ENCODE assay signal across 8 cellular contexts in genomic region chr10:89701238-89702120, GRCh38. TPM values are rescaled to one million over a fixed set of nuclear protein-coding genes. Genes with fewer than 3 reads are reported as not detected.
A peak's percentile ranks its signal among the peaks of the same experiment; 100 is the strongest.
DNase-seq lines count a peak whose midpoint lies in the region; ATAC-seq and TF ChIP-seq lines count a peak whose summit lies in the region.

Gene KIF20B, plus strand, starts transcription at chr10:89701590. Its CDS starts 3,705 bp downstream, at chr10:89705295.

- DNase-seq in NCI-H1417 (lab: John Stamatoyannopoulos, UW) (peak; percentile 91 to 95 (median 91)), SW 1271 (lab: John Stamatoyannopoulos, UW) (peak; percentile 82 to 93), Right ventricle myocardium inferior (ENCODE audit: missing footprints) (peak; percentile 97), ovary (peak; percentile 91 to 96 (median 94)), tibial artery (peak; percentile 94 to 97)
- DNase-seq in activated naive CD8-positive, alpha-beta T cell treated with anti-CD3 and anti-CD28 coated beads, Interleukin-2, amount 50 U/mL, for 16 hours (ENCODE audit: low read depth, low spot score) = peak; percentile 83

- TF ChIP-seq POLR2A in ovary (IDR thresholded peaks at IDR 0.05) = peak; percentile 42

- H3K36me3 ChIP-seq in ovary (no peaks in the 10 kb centered on the region), tibial artery (no peaks in the 10 kb centered on the region)

- TF ChIP-seq CTCF in GM12874 (IDR thresholded peaks at IDR 0.05; ENCODE audit: insufficient read depth, low read depth, low read length) (peak; percentile 29; the same call in 1 of the 2 replicates), ovary (IDR thresholded peaks at IDR 0.05) (peak; percentile 30 to 43 (median 42)), tibial artery (IDR thresholded peaks at IDR 0.05) (peak; percentile 30 to 38)

- H3K27me3 ChIP-seq in ovary = no peaks in the 10 kb centered on the region
- no peaks in the 10 kb centered on the region for H3K27me3 ChIP-seq in tibial artery

- no peaks in the 10 kb centered on the region for H3K9me3 ChIP-seq in ovary
- H3K9me3 ChIP-seq in tibial artery = no peaks in the 10 kb centered on the region

- intact Hi-C loops in Right ventricle myocardium inferior (cut with DNase I) (loop anchor here (1.0 to 2.0 kb wide), 2 partner anchors 56 to 275 kb away; partner anchors contain the start of gene PANK1), ovary (cut with DNase I) (loop anchor here in 2 of 4 donors (5.0 to 10.0 kb wide), 2 partner anchors 267 to 269 kb away; no protein-coding TSS in a partner anchor), tibial artery (cut with DNase I; ENCODE audit: low total_unique reads) (loop anchor here (10.0 kb wide), 2 partner anchors 277 to 447 kb away; partner anchors contain the start of gene LIPA)

- H3K27ac ChIP-seq in ovary = peak within 1 kb of the TSS in 1 of 2 donors; percentile 65
- H3K27ac ChIP-seq in tibial artery = peak within 1 kb of the TSS; percentile 75 to 78

- peak; percentile 98 for ATAC-seq in HG02763 (IDR thresholded peaks at IDR 0.05; ENCODE audit: unreplicated experiment)
- peak; percentile 100 for ATAC-seq in Right ventricle myocardium inferior

- WGBS in ovary, 3 donors = 0 to 1% (median 0%) methylated on average over 43 to 48 of the region's 48 CpGs

- H3K4me3 ChIP-seq in ovary (peak within 1 kb of the TSS; percentile 73), tibial artery (peak within 1 kb of the TSS; percentile 55 to 68)

- peaks cover 3% of the 10 kb centered on the region for H3K4me1 ChIP-seq in ovary (ENCODE audit: insufficient read depth)
- peaks cover 0 to 7% (median 3%) of the 10 kb centered on the region in 4 donors for H3K4me1 ChIP-seq in tibial artery

- no peak for TF ChIP-seq EP300 in ovary (IDR thresholded peaks at IDR 0.05)

RNA-seq across cellular contexts. Expression of gene KIF20B, which starts in this region (rescaled TPM):
- total RNA-seq in Right ventricle myocardium inferior = 3.0 TPM
- total RNA-seq in ovary = 1 to 10 TPM; 2.6 to 9.3 (median 6.3) TPM
- 1 to 10 TPM; 2.4 to 2.5 TPM for polyA plus RNA-seq in ovary
